13 cellular contexts compared by ENCODE assay signal in genomic region chr12:64566882-64567517, GRCh38. TPM values are rescaled to one million over a fixed set of nuclear protein-coding genes. Genes with fewer than 3 reads are reported as not detected.
DNase-seq lines count a peak whose midpoint lies in the region; ATAC-seq and TF ChIP-seq lines count a peak whose summit lies in the region.
"Had no signal": no experiment of that assay in that cellular context is flagged by ENCODE, and none has a peak within 500 bp of the region (broad histone marks: within the 10 kb centered on the region; RNA-seq: fewer than 3 reads in every experiment).

No MANE protein-coding gene starts in this region.

- no peaks in the 10 kb centered on the region for H3K79me1 ChIP-seq in mesendoderm (ENCODE audit: low read length)

- H3K56ac ChIP-seq in mesendoderm (ENCODE audit: low read length) = peak overlapping the region; percentile 1

- no peak for ATAC-seq in heart right ventricle
- ATAC-seq in HG02798 (IDR thresholded peaks at IDR 0.05; ENCODE audit: poor library complexity, unreplicated experiment) = no peak
- ATAC-seq in stimulated activated naive CD8-positive, alpha-beta T cell treated with anti-CD3 and anti-CD28 coated beads, Interleukin-15, amount 100 ng/mL, for 72 hours = no peak
- ATAC-seq: activated T-cell treated with anti-CD3 and anti-CD28 coated beads, Interleukin-2, amount 50 U/mL, for 72 hours had no signal

- no peak overlapping the region for H4K5ac ChIP-seq in mesendoderm (ENCODE audit: low read length)

- no peaks in the 10 kb centered on the region for H3K9me3 Mint-ChIP-seq in stimulated activated naive CD8-positive, alpha-beta T cell treated with anti-CD3 and anti-CD28 coated beads, Interleukin-15, amount 100 ng/mL, for 72 hours
- H3K9me3 Mint-ChIP-seq: activated T-cell treated with anti-CD3 and anti-CD28 coated beads, Interleukin-2, amount 50 U/mL, for 72 hours had no signal

- H3K27me3 Mint-ChIP-seq in stimulated activated naive CD8-positive, alpha-beta T cell treated with anti-CD3 and anti-CD28 coated beads, Interleukin-15, amount 100 ng/mL, for 72 hours = no peaks in the 10 kb centered on the region
- H3K27me3 Mint-ChIP-seq: activated CD4-positive, alpha-beta T cell treated with anti-CD3 and anti-CD28 coated beads, Interleukin-2, amount 10 ng/mL, durations not matched to agents 7 days and 5 days had no signal

- H3K79me2 ChIP-seq in mesendoderm (ENCODE audit: control insufficient read depth, insufficient read depth, low read length) = no peaks in the 10 kb centered on the region

- intact Hi-C loops in heart right ventricle (cut with DNase I) = loop anchor here in 2 of 10 donors (5.0 kb wide), 2 partner anchors 45 to 125 kb away; partner anchors contain the start of gene RASSF3 (in 2 of the 2)
- intact Hi-C loops in posterior vena cava (cut with DNase I) = no loop called here

- H3K18ac ChIP-seq in mesendoderm (ENCODE audit: low read length) = no peak overlapping the region

- no peak overlapping the region for H3K4me3 Mint-ChIP-seq in stimulated activated naive CD8-positive, alpha-beta T cell treated with anti-CD3 and anti-CD28 coated beads, Interleukin-15, amount 100 ng/mL, for 72 hours
- H3K4me3 Mint-ChIP-seq: activated CD4-positive, alpha-beta T cell treated with anti-CD3 and anti-CD28 coated beads, Interleukin-2, amount 10 ng/mL, durations not matched to agents 7 days and 5 days; activated T-cell treated with anti-CD3 and anti-CD28 coated beads, Interleukin-2, amount 50 U/mL, for 72 hours had no signal

- no peak overlapping the region for H3K23ac ChIP-seq in mesendoderm (ENCODE audit: low read length)

- H3K27ac ChIP-seq in C4-2B (peak overlapping the region; percentile 68), SJCRH30 (peak overlapping the region; percentile 70), mesendoderm (ENCODE audit: low read depth, low read length) (no peak overlapping the region), heart right ventricle (peak overlapping the region in 1 of 10 donors; percentile 59)
- H3K27ac ChIP-seq: epithelial cell of prostate had no signal

- no peak overlapping the region for H3K4ac ChIP-seq in mesendoderm (ENCODE audit: low read depth, low read length)

- no peak overlapping the region for H2AK5ac ChIP-seq in mesendoderm (ENCODE audit: low read length)

- H3K4me3 ChIP-seq in SJCRH30 = no peak overlapping the region
- no peak overlapping the region for H3K4me3 ChIP-seq in mesendoderm (ENCODE audit: low read length)
- H3K4me3 ChIP-seq in heart right ventricle = no peak overlapping the region

- H4K8ac ChIP-seq in mesendoderm (ENCODE audit: low read depth, low read length) = no peak overlapping the region

- H2BK15ac ChIP-seq in mesendoderm (replicated peaks; ENCODE audit: low read depth) = no peak overlapping the region

- H3K27ac Mint-ChIP-seq in stimulated activated naive CD8-positive, alpha-beta T cell treated with anti-CD3 and anti-CD28 coated beads, Interleukin-15, amount 100 ng/mL, for 72 hours = peak overlapping the region in 1 of 2 donors; percentile 86
- H3K27ac Mint-ChIP-seq: activated CD4-positive, alpha-beta T cell treated with anti-CD3 and anti-CD28 coated beads, Interleukin-2, amount 10 ng/mL, durations not matched to agents 7 days and 5 days; activated T-cell treated with anti-CD3 and anti-CD28 coated beads, Interleukin-2, amount 50 U/mL, for 72 hours had no signal

- H3K36me3 ChIP-seq in SJCRH30 (no peaks in the 10 kb centered on the region), mesendoderm (ENCODE audit: control insufficient read depth, insufficient read depth, low read length) (no peaks in the 10 kb centered on the region), heart right ventricle (no peaks in the 10 kb centered on the region)

- in situ Hi-C loops in KBM-7 (cut with MboI; ENCODE audit: low pct_unique_long_range_greater_than_20kb, low sequenced_read_pairs) = no loop called here

- no peak overlapping the region for H2BK5ac ChIP-seq in mesendoderm (ENCODE audit: low read length)

- H3K4me1 Mint-ChIP-seq in stimulated activated naive CD8-positive, alpha-beta T cell treated with anti-CD3 and anti-CD28 coated beads, Interleukin-15, amount 100 ng/mL, for 72 hours = peaks cover 22% of the 10 kb centered on the region

- no peak overlapping the region for H3K4me2 ChIP-seq in mesendoderm (ENCODE audit: low read length)

- H3K9ac ChIP-seq in mesendoderm (ENCODE audit: low read length) = no peak overlapping the region

- H2BK120ac ChIP-seq in mesendoderm (ENCODE audit: low read depth, low read length) = no peak overlapping the region

- DNase-seq in KBM-7 = peak; percentile 70
- DNase-seq in SJCRH30 = peak; percentile 89 to 94
- peak; percentile 54 for DNase-seq in mesendoderm
- no peak for DNase-seq in heart right ventricle
- DNase-seq in posterior vena cava (ENCODE audit: low spot score) = no peak
- DNase-seq in stimulated activated naive CD8-positive, alpha-beta T cell treated with anti-CD3 and anti-CD28 coated beads, Interleukin-15, amount 100 ng/mL, for 72 hours = no peak
- DNase-seq: activated CD4-positive, alpha-beta T cell treated with anti-CD3 and anti-CD28 coated beads, Interleukin-2, amount 10 ng/mL, durations not matched to agents 7 days and 5 days; activated T-cell treated with anti-CD3 and anti-CD28 coated beads, Interleukin-2, amount 50 U/mL, for 72 hours; amniotic stem cell; NCI-H446 treated with DMSO at 0.1 percent for 48 hours had no signal

- no peaks in the 10 kb centered on the region for H3K9me3 ChIP-seq in SJCRH30 (replicated peaks)
- H3K9me3 ChIP-seq in heart right ventricle = no peaks in the 10 kb centered on the region

- H3K27me3 ChIP-seq in SJCRH30 (no peaks in the 10 kb centered on the region), mesendoderm (ENCODE audit: insufficient read depth, low read length, poor library complexity) (no peaks in the 10 kb centered on the region), heart right ventricle (no peaks in the 10 kb centered on the region)

- peaks cover 39% of the 10 kb centered on the region for H3K4me1 ChIP-seq in SJCRH30
- peaks cover 6% of the 10 kb centered on the region for H3K4me1 ChIP-seq in mesendoderm (ENCODE audit: control insufficient read depth, low read depth, low read length)
- H3K4me1 ChIP-seq in heart right ventricle = peaks cover 2 to 42% (median 36%) of the 10 kb centered on the region in 9 donors

- no peak for TF ChIP-seq CTCF in C4-2B (conservative IDR thresholded peaks at IDR 0.05)
- TF ChIP-seq CTCF in heart right ventricle (IDR thresholded peaks at IDR 0.05) = no peak

- no CpG with 5 or more reads among the region's 7 CpGs for WGBS in mesendoderm (ENCODE audit: extremely low coverage, insufficient coverage, low lambda C conversion rate)
- 83 to 92% methylated on average over 7 of the region's 7 CpGs for WGBS in heart right ventricle, 2 donors

RNA-seq across cellular contexts. Expression of gene RASSF3, which starts 43.3 kb away (rescaled TPM):
- total RNA-seq in SJCRH30 (2014; rRNA removed; shearing (Covaris generic)) = 25.3 and 27.2 TPM in 2 replicates
- 25.6 TPM for polyA plus RNA-seq in mesendoderm (2013, experiment 1 of 2)
- polyA plus RNA-seq in mesendoderm (2013, experiment 2 of 2) = 25.2 TPM
- total RNA-seq in heart right ventricle (100 to 1,000 TPM in 3 of 10 donors, 10 to 100 TPM in 7; 55.1 to 159 (median 89.3) TPM), posterior vena cava (100 to 1,000 TPM; 246 to 312 TPM)
- 10 to 100 TPM; 21.6 to 35.8 TPM for polyA plus RNA-seq in heart right ventricle

Comparison
In these comparisons a context has a peak if more than half of its experiments do, and no peak if none do; other contexts are left out.
1. DNase-seq: peak in KBM-7 (single experiment), SJCRH30 (2 of 2) and mesendoderm (single experiment); none in heart right ventricle (0 of 2), posterior vena cava (single experiment) and stimulated activated naive CD8-positive, alpha-beta T cell treated with anti-CD3 and anti-CD28 coated beads, Interleukin-15, amount 100 ng/mL, for 72 hours (0 of 2).